1 cellular context compared by ENCODE assay signal in genomic region chr11:118224512-118225180, GRCh38.
TF ChIP-seq lines count a peak whose summit lies in the region.

TSS of gene JAML (minus strand) at chr11:118225011. CDS start at chr11:118214866, 10,145 bp downstream.

TF ChIP-seq in GM12878, 131 proteins besides CTCF, POLR2A, EP300 and RAD21 (continued from another document and continues in another):
- TF ChIP-seq RELB (IDR thresholded peaks at IDR 0.05; ENCODE audit: low read depth) (0 out of 2 replicates have a peak, but pooled peaks have one; percentile 29), BCLAF1 (IDR thresholded peaks at IDR 0.05) (no peak), CHD1 (IDR thresholded peaks at IDR 0.05; ENCODE audit: low read depth, low read length) (no peak), NBN (IDR thresholded peaks at IDR 0.05) (peak; percentile 25; the same call in 1 of the 2 replicates), TCF7 (IDR thresholded peaks at IDR 0.05; ENCODE audit: borderline replicate concordance) (peak; percentile 79), MYC (IDR thresholded peaks at IDR 0.05; ENCODE audit: insufficient read depth, insufficient read length, insufficient replicate concordance, low read length, severe bottlenecking) (no peak), SMC3 (IDR thresholded peaks at IDR 0.05; ENCODE audit: borderline replicate concordance, low read length) (no peak), RUNX3 (IDR thresholded peaks at IDR 0.05; ENCODE audit: low read length) (peak; percentile 74), RAD51 (IDR thresholded peaks at IDR 0.05) (peak; percentile 64; the same call in 1 of the 2 replicates), ZBTB40 (IDR thresholded peaks at IDR 0.05; ENCODE audit: borderline replicate concordance) (no peak), ZNF687 (IDR thresholded peaks at IDR 0.05) (peak; percentile 85), SPI1 (IDR thresholded peaks at IDR 0.05; ENCODE audit: borderline replicate concordance, insufficient read depth, low read depth, low read length) (no peak), ZNF24 (IDR thresholded peaks at IDR 0.05) (0 out of 2 replicates have a peak, but pooled peaks have one; percentile 14), STAT3 (IDR thresholded peaks at IDR 0.05; ENCODE audit: low read depth, low read length) (no peak), IKZF2 (IDR thresholded peaks at IDR 0.05) (no peak), JUNB (IDR thresholded peaks at IDR 0.05) (peak; percentile 45; the same call in 1 of the 2 replicates), ATF7 (IDR thresholded peaks at IDR 0.05; ENCODE audit: low read depth) (no peak; the same call in 1 of the 2 replicates), PAX8 (IDR thresholded peaks at IDR 0.05) (no peak), ESRRA (IDR thresholded peaks at IDR 0.05; ENCODE audit: low read length) (no peak), CBFB (IDR thresholded peaks at IDR 0.05; ENCODE audit: low read depth) (peak; percentile 68; the same call in 1 of the 2 replicates), CUX1 (IDR thresholded peaks at IDR 0.05; ENCODE audit: insufficient replicate concordance, low read depth, low read length) (no peak), MEF2B (IDR thresholded peaks at IDR 0.05; ENCODE audit: partially characterized antibody, poor library complexity, severe bottlenecking) (peak; percentile 74), NKRF (conservative IDR thresholded peaks at IDR 0.05) (no peak; the same call in 1 of the 2 replicates), ETV6 (conservative IDR thresholded peaks at IDR 0.05 in 1 of 2, IDR thresholded peaks at IDR 0.05 in 1 of 2; ENCODE audit: borderline replicate concordance in 1 of 2, low read depth in 1 of 2) (peak in 1 of 2 experiments; percentile 47; a peak in 2 of 4 replicates), ZBED1 (IDR thresholded peaks at IDR 0.05; ENCODE audit: borderline replicate concordance) (peak; percentile 50; the same call in 1 of the 2 replicates), ZSCAN29 (IDR thresholded peaks at IDR 0.05) (no peak), MYB (IDR thresholded peaks at IDR 0.05; ENCODE audit: borderline replicate concordance, low read depth, low read length) (no peak), TARDBP (IDR thresholded peaks at IDR 0.05; ENCODE audit: borderline replicate concordance) (no peak), FOXM1 (IDR thresholded peaks at IDR 0.05; ENCODE audit: low read depth, low read length) (peak; percentile 29; the same call in 1 of the 2 replicates), NRF1 (conservative IDR thresholded peaks at IDR 0.05; ENCODE audit: low read depth, low read length) (no peak), MXI1 (IDR thresholded peaks at IDR 0.05; ENCODE audit: low read depth, low read length) (no peak), SIX5 (IDR thresholded peaks at IDR 0.05; ENCODE audit: low read depth, low read length, severe bottlenecking) (no peak)
